ENCODE assay signal across 1 cellular context in the genomic region with DNA sequence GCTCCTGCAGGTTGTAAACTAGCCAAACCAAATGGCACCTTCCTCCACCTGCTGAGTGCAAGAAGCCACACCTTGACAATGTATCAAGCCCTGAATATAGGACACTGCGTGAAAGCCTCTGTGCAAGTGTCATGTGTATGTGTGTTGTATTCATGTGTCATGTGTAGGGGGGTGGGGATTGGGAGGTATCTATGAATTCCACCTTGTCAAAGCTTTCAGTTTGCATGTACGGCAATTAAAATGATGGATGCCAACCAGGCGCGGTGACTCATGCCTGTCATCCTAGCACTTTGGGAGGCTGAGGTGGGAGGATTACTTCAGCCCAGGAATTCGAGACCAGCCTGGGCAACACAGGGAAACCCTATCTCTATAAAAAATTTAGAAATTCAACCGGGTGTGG.
TF ChIP-seq lines count a peak whose summit lies in the region.

No MANE protein-coding gene starts in this region.

TF ChIP-seq in K562, 482 proteins besides CTCF, POLR2A, EP300 and RAD21 (continued from another document):
- TF ChIP-seq, protein P1, sequence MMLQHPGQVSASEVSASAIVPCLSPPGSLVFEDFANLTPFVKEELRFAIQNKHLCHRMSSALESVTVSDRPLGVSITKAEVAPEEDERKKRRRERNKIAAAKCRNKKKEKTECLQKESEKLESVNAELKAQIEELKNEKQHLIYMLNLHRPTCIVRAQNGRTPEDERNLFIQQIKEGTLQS (IDR thresholded peaks at IDR 0.05), result peak; percentile 65
- TF ChIP-seq, protein P1 (CRISPR knock-in tag; conservative IDR thresholded peaks at IDR 0.05), result no peak
- TF ChIP-seq, protein P2, sequence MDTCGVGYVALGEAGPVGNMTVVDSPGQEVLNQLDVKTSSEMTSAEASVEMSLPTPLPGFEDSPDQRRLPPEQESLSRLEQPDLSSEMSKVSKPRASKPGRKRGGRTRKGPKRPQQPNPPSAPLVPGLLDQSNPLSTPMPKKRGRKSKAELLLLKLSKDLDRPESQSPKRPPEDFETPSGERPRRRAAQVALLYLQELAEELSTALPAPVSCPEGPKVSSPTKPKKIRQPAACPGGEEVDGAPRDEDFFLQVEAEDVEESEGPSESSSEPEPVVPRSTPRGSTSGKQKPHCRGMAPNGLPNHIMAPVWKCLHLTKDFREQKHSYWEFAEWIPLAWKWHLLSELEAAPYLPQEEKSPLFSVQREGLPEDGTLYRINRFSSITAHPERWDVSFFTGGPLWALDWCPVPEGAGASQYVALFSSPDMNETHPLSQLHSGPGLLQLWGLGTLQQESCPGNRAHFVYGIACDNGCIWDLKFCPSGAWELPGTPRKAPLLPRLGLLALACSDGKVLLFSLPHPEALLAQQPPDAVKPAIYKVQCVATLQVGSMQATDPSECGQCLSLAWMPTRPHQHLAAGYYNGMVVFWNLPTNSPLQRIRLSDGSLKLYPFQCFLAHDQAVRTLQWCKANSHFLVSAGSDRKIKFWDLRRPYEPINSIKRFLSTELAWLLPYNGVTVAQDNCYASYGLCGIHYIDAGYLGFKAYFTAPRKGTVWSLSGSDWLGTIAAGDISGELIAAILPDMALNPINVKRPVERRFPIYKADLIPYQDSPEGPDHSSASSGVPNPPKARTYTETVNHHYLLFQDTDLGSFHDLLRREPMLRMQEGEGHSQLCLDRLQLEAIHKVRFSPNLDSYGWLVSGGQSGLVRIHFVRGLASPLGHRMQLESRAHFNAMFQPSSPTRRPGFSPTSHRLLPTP (IDR thresholded peaks at IDR 0.05; ENCODE audit: borderline replicate concordance, extremely low read depth, insufficient read length), result no peak
- TF ChIP-seq, protein P3, sequence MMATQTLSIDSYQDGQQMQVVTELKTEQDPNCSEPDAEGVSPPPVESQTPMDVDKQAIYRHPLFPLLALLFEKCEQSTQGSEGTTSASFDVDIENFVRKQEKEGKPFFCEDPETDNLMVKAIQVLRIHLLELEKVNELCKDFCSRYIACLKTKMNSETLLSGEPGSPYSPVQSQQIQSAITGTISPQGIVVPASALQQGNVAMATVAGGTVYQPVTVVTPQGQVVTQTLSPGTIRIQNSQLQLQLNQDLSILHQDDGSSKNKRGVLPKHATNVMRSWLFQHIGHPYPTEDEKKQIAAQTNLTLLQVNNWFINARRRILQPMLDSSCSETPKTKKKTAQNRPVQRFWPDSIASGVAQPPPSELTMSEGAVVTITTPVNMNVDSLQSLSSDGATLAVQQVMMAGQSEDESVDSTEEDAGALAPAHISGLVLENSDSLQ (IDR thresholded peaks at IDR 0.05), result peak; percentile 52; the same call in 1 of the 2 replicates
- TF ChIP-seq KHSRP (IDR thresholded peaks at IDR 0.05) (no peak), SIN3A (IDR thresholded peaks at IDR 0.05; ENCODE audit: borderline replicate concordance in 2 of 2, control insufficient read depth in 1 of 2, low read depth in 2 of 2, low read length in 2 of 2) (no peak), FOSL1 (tag; conservative IDR thresholded peaks at IDR 0.05) (peak; percentile 34; the same call in 1 of the 2 replicates), CBFA2T2 (conservative IDR thresholded peaks at IDR 0.05) (0 out of 2 replicates have a peak, but pooled peaks have one; percentile 16), FOXK2 (conservative IDR thresholded peaks at IDR 0.05 in 1 of 2, IDR thresholded peaks at IDR 0.05 in 1 of 2; ENCODE audit: low read depth in 2 of 2) (no peak), ELF2 (CRISPR knock-in tag; IDR thresholded peaks at IDR 0.05) (no peak), SMARCB1 (IDR thresholded peaks at IDR 0.05; ENCODE audit: insufficient read length, low read depth) (no peak), MEIS2 (IDR thresholded peaks at IDR 0.05; ENCODE audit: partially characterized antibody) (peak; percentile 84), TEAD1 (CRISPR knock-in tag; IDR thresholded peaks at IDR 0.05) (no peak), ZFX (CRISPR knock-in tag; IDR thresholded peaks at IDR 0.05) (0 out of 2 replicates have a peak, but pooled peaks have one; percentile 13), ARID1B (IDR thresholded peaks at IDR 0.05) (peak; percentile 36; the same call in 1 of the 2 replicates), NRF1 (conservative IDR thresholded peaks at IDR 0.05 in 1 of 2, IDR thresholded peaks at IDR 0.05 in 1 of 2) (no peak), CBFA2T3 (IDR thresholded peaks at IDR 0.05) (peak; percentile 44)
- TF ChIP-seq, protein P4, sequence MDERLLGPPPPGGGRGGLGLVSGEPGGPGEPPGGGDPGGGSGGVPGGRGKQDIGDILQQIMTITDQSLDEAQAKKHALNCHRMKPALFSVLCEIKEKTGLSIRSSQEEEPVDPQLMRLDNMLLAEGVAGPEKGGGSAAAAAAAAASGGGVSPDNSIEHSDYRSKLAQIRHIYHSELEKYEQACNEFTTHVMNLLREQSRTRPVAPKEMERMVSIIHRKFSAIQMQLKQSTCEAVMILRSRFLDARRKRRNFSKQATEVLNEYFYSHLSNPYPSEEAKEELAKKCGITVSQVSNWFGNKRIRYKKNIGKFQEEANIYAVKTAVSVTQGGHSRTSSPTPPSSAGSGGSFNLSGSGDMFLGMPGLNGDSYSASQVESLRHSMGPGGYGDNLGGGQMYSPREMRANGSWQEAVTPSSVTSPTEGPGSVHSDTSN (CRISPR knock-in tag; IDR thresholded peaks at IDR 0.05; ENCODE audit: low read depth), result no peak
- TF ChIP-seq, protein P4 (tag; conservative IDR thresholded peaks at IDR 0.05; ENCODE audit: low read depth), result peak; percentile 62
- TF ChIP-seq, protein P5, sequence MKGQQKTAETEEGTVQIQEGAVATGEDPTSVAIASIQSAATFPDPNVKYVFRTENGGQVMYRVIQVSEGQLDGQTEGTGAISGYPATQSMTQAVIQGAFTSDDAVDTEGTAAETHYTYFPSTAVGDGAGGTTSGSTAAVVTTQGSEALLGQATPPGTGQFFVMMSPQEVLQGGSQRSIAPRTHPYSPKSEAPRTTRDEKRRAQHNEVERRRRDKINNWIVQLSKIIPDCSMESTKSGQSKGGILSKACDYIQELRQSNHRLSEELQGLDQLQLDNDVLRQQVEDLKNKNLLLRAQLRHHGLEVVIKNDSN (CRISPR knock-in tag; IDR thresholded peaks at IDR 0.05), result 0 out of 2 replicates have a peak, but pooled peaks have one; percentile 24
